18 cellular contexts compared by ENCODE assay signal in genomic region chr11:26247340-26247739, GRCh38.
DNase-seq lines count a peak whose midpoint lies in the region; TF ChIP-seq lines count a peak whose summit lies in the region.
"Had no signal": no experiment of that assay in that cellular context is flagged by ENCODE, and none has a peak within 500 bp of the region (broad histone marks: within the 10 kb centered on the region; RNA-seq: fewer than 3 reads in every experiment).

No MANE protein-coding gene starts in this region.

- H3K4me1 ChIP-seq in mammary epithelial cell (ENCODE audit: insufficient read depth, low read length) (no peaks in the 10 kb centered on the region), breast epithelium (no peaks in the 10 kb centered on the region), left ventricle myocardium inferior (no peaks in the 10 kb centered on the region)
- H3K4me1 ChIP-seq: upper lobe of left lung had no signal

- no peak overlapping the region for H3K9ac ChIP-seq in mammary epithelial cell (ENCODE audit: insufficient read depth, low read length)

- dilution Hi-C loops in mammary epithelial cell (cut with HindIII; ENCODE audit: low sequenced_read_pairs) = no loop called here

- no peaks in the 10 kb centered on the region for H4K20me1 ChIP-seq in mammary epithelial cell (ENCODE audit: insufficient read depth, low read length)

- in situ Hi-C loops in mammary epithelial cell (cut with MboI; ENCODE audit: low sequenced_read_pairs in 2 of 2) = no loop called here

- DNase-seq in mammary epithelial cell = peak; percentile 61
- DNase-seq in breast epithelium (ENCODE audit: low spot score in 2 of 2) = no peak
- peak; percentile 39 for DNase-seq in amniotic epithelial cell (ENCODE audit: low read depth)
- DNase-seq in foreskin fibroblast = peak; percentile 74 to 86
- DNase-seq in superior temporal gyrus (ENCODE audit: extremely low spot score) = peak; percentile 20
- DNase-seq in NCI-H2107 (lab: John Stamatoyannopoulos, UW) = no peak
- DNase-seq in left ventricle myocardium inferior = no peak
- no peak for DNase-seq in SIG-M5 (lab: John Stamatoyannopoulos, UW)
- DNase-seq: 8988T; activated CD4-positive, alpha-beta T cell treated with anti-CD3 and anti-CD28 coated beads, Interleukin-2, amount 50 U/mL, for 1 hour; activated naive CD8-positive, alpha-beta T cell treated with anti-CD3 and anti-CD28 coated beads, Interleukin-2, amount 10 ng/mL, durations not matched to agents 7 days and 5 days; activated T-cell treated with anti-CD3 and anti-CD28 coated beads, Interleukin-2, amount 50 U/mL, for 24 hours; CD8-positive, alpha-beta memory T cell; cerebellar nuclear complex; NCI-H1105 treated with DMSO at 0.1 percent for 48 hours; NCI-H2227 treated with DMSO at 0.1 percent for 48 hours had no signal

- peaks cover 2% of the 10 kb centered on the region for H3K27me3 ChIP-seq in mammary epithelial cell (ENCODE audit: insufficient read depth, low read length)
- no peaks in the 10 kb centered on the region for H3K27me3 ChIP-seq in breast epithelium
- no peaks in the 10 kb centered on the region for H3K27me3 ChIP-seq in left ventricle myocardium inferior (ENCODE audit: low read depth)
- H3K27me3 ChIP-seq: upper lobe of left lung had no signal

- no peak overlapping the region for H3K27ac ChIP-seq in mammary epithelial cell (ENCODE audit: insufficient read depth, low read depth, low read length)
- H3K27ac ChIP-seq in breast epithelium = no peak overlapping the region
- no peak overlapping the region for H3K27ac ChIP-seq in left ventricle myocardium inferior (replicated peaks)
- H3K27ac ChIP-seq: upper lobe of left lung had no signal

- H3K4me3 ChIP-seq in mammary epithelial cell (replicated peaks in 1 of 3; ENCODE audit: insufficient read depth in 1 of 3, low read depth in 2 of 3, low read length in 3 of 3) (no peak overlapping the region), breast epithelium (no peak overlapping the region), foreskin fibroblast (ENCODE audit: low read depth in 1 of 2, low read length in 2 of 2) (no peak overlapping the region), left ventricle myocardium inferior (no peak overlapping the region)
- H3K4me3 ChIP-seq: skin epidermis, upper lobe of left lung had no signal

- H3K36me3 ChIP-seq in mammary epithelial cell (ENCODE audit: insufficient read depth, low read length) (no peaks in the 10 kb centered on the region), breast epithelium (no peaks in the 10 kb centered on the region), left ventricle myocardium inferior (no peaks in the 10 kb centered on the region)
- H3K36me3 ChIP-seq: upper lobe of left lung had no signal

- no peak overlapping the region for H2AFZ ChIP-seq in mammary epithelial cell (ENCODE audit: low read depth, low read length)

- intact Hi-C loops in mammary epithelial cell (cut with micrococcal nuclease) = no loop called here
- intact Hi-C loops in breast epithelium (cut with DNase I; ENCODE audit: low total_unique reads) = no loop called here
- intact Hi-C loops in left ventricle myocardium inferior (cut with micrococcal nuclease) = no loop called here

- no TSS peak for BruUV-seq in mammary epithelial cell (replicated peaks; lab: Mats Ljungman, UMichigan)

- no peak overlapping the region for H3K4me2 ChIP-seq in mammary epithelial cell (ENCODE audit: insufficient read depth, low read depth, low read length)

- TF ChIP-seq CTCF in mammary epithelial cell (conservative IDR thresholded peaks at IDR 0.05 in 1 of 2, IDR thresholded peaks at IDR 0.05 in 1 of 2; ENCODE audit: extremely low read depth in 1 of 2, insufficient read depth in 1 of 2, low read depth in 1 of 2, low read length in 2 of 2) (no peak), breast epithelium (IDR thresholded peaks at IDR 0.05) (no peak), foreskin fibroblast (IDR thresholded peaks at IDR 0.05; ENCODE audit: low read depth, low read length) (no peak), left ventricle myocardium inferior (IDR thresholded peaks at IDR 0.05; ENCODE audit: borderline replicate concordance) (no peak)

- no peaks in the 10 kb centered on the region for H3K79me2 ChIP-seq in mammary epithelial cell (ENCODE audit: insufficient read depth, low read length)

- CTCF ChIA-PET in mammary epithelial cell (lab: Charles Lee; ENCODE audit: low non-redundant PET) = no interaction called here

- H3K9me3 ChIP-seq in mammary epithelial cell (replicated peaks; ENCODE audit: insufficient read depth, low read length) (no peaks in the 10 kb centered on the region), breast epithelium (no peaks in the 10 kb centered on the region), left ventricle myocardium inferior (replicated peaks) (no peaks in the 10 kb centered on the region)
- H3K9me3 ChIP-seq: upper lobe of left lung had no signal

- no peak for TF ChIP-seq POLR2A in breast epithelium (IDR thresholded peaks at IDR 0.05)

Comparison
In these comparisons a context has a peak if more than half of its experiments do, and no peak if none do; other contexts are left out.
1. DNase-seq: peak in mammary epithelial cell (single experiment), amniotic epithelial cell (single experiment), foreskin fibroblast (2 of 2) and superior temporal gyrus (single experiment); none in breast epithelium (0 of 2), NCI-H2107 (single experiment), left ventricle myocardium inferior (single experiment) and SIG-M5 (single experiment).